In the genomic region with DNA sequence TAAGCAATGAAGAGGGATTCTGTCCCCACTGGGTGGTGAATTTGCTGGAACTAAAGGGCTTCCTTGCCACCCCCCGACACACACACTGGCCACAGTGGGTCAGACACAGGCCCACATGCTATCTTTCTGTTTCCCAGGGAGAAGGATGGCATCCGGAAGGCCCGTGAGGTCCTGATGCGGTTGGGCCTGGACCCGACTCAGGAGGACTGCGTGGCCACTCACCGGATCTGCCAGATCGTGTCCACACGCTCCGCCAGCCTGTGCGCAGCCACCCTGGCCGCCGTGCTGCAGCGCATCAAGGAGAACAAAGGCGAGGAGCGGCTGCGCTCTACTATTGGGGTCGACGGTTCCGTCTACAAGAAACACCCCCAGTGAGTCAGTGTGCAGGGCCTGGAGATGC, we compare ENCODE assay signal across 37 cellular contexts.
"Had no signal": no experiment of that assay in that cellular context is flagged by ENCODE, and none has a peak within 500 bp of the region (broad histone marks: within the 10 kb centered on the region; RNA-seq: fewer than 3 reads in every experiment).

No MANE protein-coding gene starts in this region.

- H3K27me3 ChIP-seq: adrenal gland, body of pancreas, brain microvascular endothelial cell, breast epithelium had no signal

- H3K4me3 ChIP-seq: adrenal gland, body of pancreas, breast epithelium had no signal

- H3K36me3 ChIP-seq: adrenal gland, breast epithelium had no signal

- H3K9me3 ChIP-seq: adrenal gland, body of pancreas, breast epithelium had no signal

- H3K27ac ChIP-seq: adrenal gland, body of pancreas, brain microvascular endothelial cell, breast epithelium, VCaP had no signal

- H3K27ac Mint-ChIP-seq: activated B cell treated with CpG ODN at 0.5 μM for 24 hours; activated CD4-positive, alpha-beta memory T cell treated with anti-CD3 and anti-CD28 coated beads for 36 hours; activated CD4-positive, alpha-beta T cell treated with anti-CD3 and anti-CD28 coated beads, Interleukin-2, amount 10 ng/mL, durations not matched to agents 24 days and 14 days; activated CD8-positive, alpha-beta memory T cell treated with anti-CD3 and anti-CD28 coated beads, Interleukin-2, amount 10 ng/mL, durations not matched to agents 7 days and 5 days; activated CD8-positive, alpha-beta T cell treated with anti-CD3 and anti-CD28 coated beads for 36 hours; activated naive CD4-positive, alpha-beta T cell treated with anti-CD3 and anti-CD28 coated beads for 36 hours; activated naive CD8-positive, alpha-beta T cell treated with anti-CD3 and anti-CD28 coated beads for 36 hours; activated T-cell treated with anti-CD3 and anti-CD28 coated beads, Interleukin-2, amount 50 U/mL, for 72 hours; activated T-helper 1 cell treated with anti-CD3 and anti-CD28 coated beads, Interleukin-12 subunit alpha, Interleukin-12 subunit beta, Interleukin-2, Interleukin-4 antibody, amounts not matched to agents 30 ng/mL and 10 ng/mL and 1 ng/mL, durations not matched to agents 14 hours and 24 hours and 36 hours; activated T-helper 17 cell treated with anti-CD3 and anti-CD28 coated beads, Interleukin-2, amount 50 U/mL, for 72 hours; T-helper 1 cell treated with Interleukin-12 subunit alpha and Interleukin-12 subunit beta and Interleukin-4 antibody, amounts not matched to agents 30 μg/mL and 1 μg/mL, for 36 hours; T-helper 2 cell treated with Interferon-gamma antibody and Interleukin-4, amounts not matched to agents 5 μg/mL and 100 μg/mL, for 36 hours had no signal

- DNase-seq: activated B cell treated with CpG ODN at 0.5 μM for 24 hours; activated CD4-positive, alpha-beta memory T cell treated with anti-CD3 and anti-CD28 coated beads for 36 hours; activated CD4-positive, alpha-beta T cell treated with anti-CD3 and anti-CD28 coated beads for 4 hours; activated CD4-positive, alpha-beta T cell treated with anti-CD3 and anti-CD28 coated beads, Interleukin-2, amount 10 ng/mL, durations not matched to agents 24 days and 14 days; activated CD4-positive, alpha-beta T cell treated with anti-CD3 and anti-CD28 coated beads, Interleukin-2, amount 50 U/mL, for 1 hour; activated CD4-positive, alpha-beta T cell treated with anti-CD3 and anti-CD28 coated beads, Interleukin-2, amount 50 U/mL, for 4 hours; activated CD4-positive, CD25-positive, alpha-beta regulatory T cell treated with anti-CD3 and anti-CD28 coated beads, Interleukin-2, amount 50 U/mL, for 72 hours; activated CD8-positive, alpha-beta memory T cell treated with anti-CD3 and anti-CD28 coated beads, Interleukin-2, amount 10 ng/mL, durations not matched to agents 7 days and 5 days; activated CD8-positive, alpha-beta T cell treated with anti-CD3 and anti-CD28 coated beads for 36 hours; activated effector memory CD4-positive, alpha-beta T cell treated with anti-CD3 and anti-CD28 coated beads, Interleukin-2, amount 50 U/mL, for 16 hours; activated gamma-delta T cell treated with Interleukin-2 at 50 U/mL for 16 hours; activated naive CD4-positive, alpha-beta T cell; activated naive CD4-positive, alpha-beta T cell treated with anti-CD3 and anti-CD28 coated beads for 36 hours; activated naive CD4-positive, alpha-beta T cell treated with anti-CD3 and anti-CD28 coated beads, Interleukin-2, amount 50 U/mL, for 16 hours; activated naive CD8-positive, alpha-beta T cell treated with anti-CD3 and anti-CD28 coated beads for 36 hours; activated T-cell treated with anti-CD3 and anti-CD28 coated beads for 4 hours; activated T-cell treated with anti-CD3 and anti-CD28 coated beads, Interleukin-2, amount 50 U/mL, for 1 hour; activated T-cell treated with anti-CD3 and anti-CD28 coated beads, Interleukin-2, amount 50 U/mL, for 4 hours; activated T-cell treated with anti-CD3 and anti-CD28 coated beads, Interleukin-2, amount 50 U/mL, for 72 hours; amniotic stem cell; aorta; body of pancreas; brain microvascular endothelial cell; central memory CD4-positive, alpha-beta T cell; T-helper 1 cell; T-helper 2 cell; T-helper 9 cell had no signal

- H3K27me3 Mint-ChIP-seq: activated B cell treated with CpG ODN at 0.5 μM for 24 hours; activated CD4-positive, alpha-beta memory T cell treated with anti-CD3 and anti-CD28 coated beads for 36 hours; activated CD4-positive, alpha-beta T cell treated with anti-CD3 and anti-CD28 coated beads, Interleukin-2, amount 10 ng/mL, durations not matched to agents 24 days and 14 days; activated CD8-positive, alpha-beta memory T cell treated with anti-CD3 and anti-CD28 coated beads, Interleukin-2, amount 10 ng/mL, durations not matched to agents 7 days and 5 days; activated CD8-positive, alpha-beta T cell treated with anti-CD3 and anti-CD28 coated beads for 36 hours; activated naive CD8-positive, alpha-beta T cell treated with anti-CD3 and anti-CD28 coated beads for 36 hours; activated T-helper 17 cell treated with anti-CD3 and anti-CD28 coated beads, Interleukin-2, amount 50 U/mL, for 72 hours had no signal

- FAIRE-seq: astrocyte, TTC549 had no signal

- H3K4me1 Mint-ChIP-seq: activated B cell treated with CpG ODN at 0.5 μM for 24 hours; activated CD8-positive, alpha-beta memory T cell treated with anti-CD3 and anti-CD28 coated beads, Interleukin-2, amount 10 ng/mL, durations not matched to agents 7 days and 5 days; activated T-helper 17 cell treated with anti-CD3 and anti-CD28 coated beads, Interleukin-2, amount 50 U/mL, for 72 hours had no signal

- ATAC-seq: activated CD8-positive, alpha-beta memory T cell treated with anti-CD3 and anti-CD28 coated beads, Interleukin-2, amount 10 ng/mL, durations not matched to agents 7 days and 5 days; activated CD8-positive, alpha-beta T cell treated with anti-CD3 and anti-CD28 coated beads for 36 hours; activated naive CD4-positive, alpha-beta T cell treated with anti-CD3 and anti-CD28 coated beads, Interleukin-2, amount 50 U/mL, for 72 hours; activated T-cell treated with anti-CD3 and anti-CD28 coated beads, Interleukin-2, amount 50 U/mL, for 4 hours; activated T-cell treated with anti-CD3 and anti-CD28 coated beads, Interleukin-2, amount 50 U/mL, for 72 hours; activated T-helper 17 cell treated with anti-CD3 and anti-CD28 coated beads, Interleukin-2, amount 50 U/mL, for 72 hours; body of pancreas had no signal

- H3K4me3 Mint-ChIP-seq: activated B cell treated with CpG ODN at 0.5 μM for 24 hours; activated CD4-positive, alpha-beta memory T cell treated with anti-CD3 and anti-CD28 coated beads for 36 hours; activated CD4-positive, alpha-beta T cell treated with anti-CD3 and anti-CD28 coated beads, Interleukin-2, amount 10 ng/mL, durations not matched to agents 24 days and 14 days; activated CD8-positive, alpha-beta memory T cell treated with anti-CD3 and anti-CD28 coated beads, Interleukin-2, amount 10 ng/mL, durations not matched to agents 7 days and 5 days; activated CD8-positive, alpha-beta T cell treated with anti-CD3 and anti-CD28 coated beads for 36 hours; activated naive CD4-positive, alpha-beta T cell treated with anti-CD3 and anti-CD28 coated beads for 36 hours; activated naive CD8-positive, alpha-beta T cell treated with anti-CD3 and anti-CD28 coated beads for 36 hours; activated T-cell treated with anti-CD3 and anti-CD28 coated beads, Interleukin-2, amount 50 U/mL, for 4 hours; activated T-cell treated with anti-CD3 and anti-CD28 coated beads, Interleukin-2, amount 50 U/mL, for 72 hours; activated T-helper 1 cell treated with anti-CD3 and anti-CD28 coated beads, Interleukin-12 subunit alpha, Interleukin-12 subunit beta, Interleukin-2, Interleukin-4 antibody, amounts not matched to agents 30 ng/mL and 10 ng/mL and 1 ng/mL, durations not matched to agents 14 hours and 24 hours and 36 hours; activated T-helper 17 cell treated with anti-CD3 and anti-CD28 coated beads, Interleukin-2, amount 50 U/mL, for 72 hours; T-helper 1 cell treated with Interleukin-12 subunit alpha and Interleukin-12 subunit beta and Interleukin-4 antibody, amounts not matched to agents 30 μg/mL and 1 μg/mL, for 36 hours; T-helper 2 cell treated with Interferon-gamma antibody and Interleukin-4, amounts not matched to agents 5 μg/mL and 100 μg/mL, for 36 hours had no signal

- H3K4me1 ChIP-seq: body of pancreas, breast epithelium had no signal

- H3K9me3 Mint-ChIP-seq: activated B cell treated with CpG ODN at 0.5 μM for 24 hours; activated CD4-positive, alpha-beta memory T cell treated with anti-CD3 and anti-CD28 coated beads for 36 hours; activated CD4-positive, alpha-beta T cell treated with anti-CD3 and anti-CD28 coated beads, Interleukin-2, amount 10 ng/mL, durations not matched to agents 24 days and 14 days; activated CD8-positive, alpha-beta T cell treated with anti-CD3 and anti-CD28 coated beads for 36 hours; activated naive CD4-positive, alpha-beta T cell treated with anti-CD3 and anti-CD28 coated beads for 36 hours; activated naive CD4-positive, alpha-beta T cell treated with anti-CD3 and anti-CD28 coated beads, Interleukin-2, amount 50 U/mL, for 72 hours; activated naive CD8-positive, alpha-beta T cell treated with anti-CD3 and anti-CD28 coated beads for 36 hours; activated T-cell treated with anti-CD3 and anti-CD28 coated beads, Interleukin-2, amount 50 U/mL, for 4 hours; activated T-cell treated with anti-CD3 and anti-CD28 coated beads, Interleukin-2, amount 50 U/mL, for 72 hours; activated T-helper 1 cell treated with anti-CD3 and anti-CD28 coated beads, Interleukin-12 subunit alpha, Interleukin-12 subunit beta, Interleukin-2, Interleukin-4 antibody, amounts not matched to agents 30 ng/mL and 10 ng/mL and 1 ng/mL, durations not matched to agents 14 hours and 24 hours and 36 hours; activated T-helper 17 cell treated with anti-CD3 and anti-CD28 coated beads, Interleukin-2, amount 50 U/mL, for 72 hours; T-helper 1 cell treated with Interleukin-12 subunit alpha and Interleukin-12 subunit beta and Interleukin-4 antibody, amounts not matched to agents 30 μg/mL and 1 μg/mL, for 36 hours; T-helper 2 cell treated with Interferon-gamma antibody and Interleukin-4, amounts not matched to agents 5 μg/mL and 100 μg/mL, for 36 hours had no signal
